12 cellular contexts compared by ENCODE assay signal in genomic region chrX:154343620-154344019, GRCh38. TPM values are rescaled to one million over a fixed set of nuclear protein-coding genes. Genes with fewer than 3 reads are reported as not detected.
A peak's percentile ranks its signal among the peaks of the same experiment; 100 is the strongest.
DNase-seq lines count a peak whose midpoint lies in the region; ATAC-seq and TF ChIP-seq lines count a peak whose summit lies in the region.
"Not testable (repeated sequence)": the region's sequence is repeated elsewhere in the genome, so short reads cannot be mapped to it uniquely, and the experiment has no call there.
"Had no signal": no experiment of that assay in that cellular context is flagged by ENCODE, and none has a peak within 500 bp of the region (broad histone marks: within the 10 kb centered on the region; RNA-seq: fewer than 3 reads in every experiment).

No MANE protein-coding gene starts in this region.

- intact Hi-C loops in CD4-positive, alpha-beta T cell (cut with DNase I, micrococcal nuclease); lower lobe of right lung (cut with DNase I): not testable (repeated sequence)

- not testable (repeated sequence) for DNase-seq in CD4-positive, alpha-beta T cell; activated CD8-positive, alpha-beta T cell treated with anti-CD3 and anti-CD28 coated beads, Interleukin-2, amount 10 ng/mL, durations not matched to agents 7 days and 5 days; foreskin keratinocyte; lower lobe of right lung; stimulated activated naive CD8-positive, alpha-beta T cell treated with anti-CD3 and anti-CD28 coated beads, Interleukin-15, Interleukin-2, amounts not matched to agents 100 U/mL and 50 U/mL, for 24 hours

- not testable (repeated sequence) for H3K4me1 ChIP-seq in foreskin keratinocyte, lower lobe of right lung

- H3K36me3 Mint-ChIP-seq in CD4-positive, alpha-beta T cell (ENCODE audit: low read depth), result peaks cover 12% of the 10 kb centered on the region
- H3K36me3 Mint-ChIP-seq in activated CD8-positive, alpha-beta T cell treated with anti-CD3 and anti-CD28 coated beads, Interleukin-2, amount 10 ng/mL, durations not matched to agents 7 days and 5 days (ENCODE audit: low read depth), result not testable (repeated sequence)

- ATAC-seq in CD4-positive, alpha-beta T cell (ENCODE audit: poor library complexity), result peak; percentile 21
- peak; percentile 34 for ATAC-seq in GM19351 (IDR thresholded peaks at IDR 0.05; ENCODE audit: unreplicated experiment)
- peak; percentile 31 for ATAC-seq in HG02610 (IDR thresholded peaks at IDR 0.05; ENCODE audit: unreplicated experiment)
- ATAC-seq in HG03432 (IDR thresholded peaks at IDR 0.05; ENCODE audit: unreplicated experiment), result peak; percentile 25
- peak; percentile 24 for ATAC-seq in activated CD8-positive, alpha-beta T cell treated with anti-CD3 and anti-CD28 coated beads, Interleukin-2, amount 10 ng/mL, durations not matched to agents 7 days and 5 days
- peak; percentile 48 for ATAC-seq in foreskin keratinocyte
- peak; percentile 51 to 66 for ATAC-seq in lower lobe of right lung
- peak; percentile 41 for ATAC-seq in stimulated activated naive CD8-positive, alpha-beta T cell treated with anti-CD3 and anti-CD28 coated beads, Interleukin-15, Interleukin-2, amounts not matched to agents 100 U/mL and 50 U/mL, for 24 hours

- H3K4me1 Mint-ChIP-seq in CD4-positive, alpha-beta T cell (ENCODE audit: low read depth), result peaks cover 13% of the 10 kb centered on the region
- peaks cover 13% of the 10 kb centered on the region for H3K4me1 Mint-ChIP-seq in activated CD8-positive, alpha-beta T cell treated with anti-CD3 and anti-CD28 coated beads, Interleukin-2, amount 10 ng/mL, durations not matched to agents 7 days and 5 days (ENCODE audit: low read depth)

- H3K9me3 ChIP-seq in CD4-positive, alpha-beta T cell (ENCODE audit: control insufficient read depth, low read length); lower lobe of right lung: not testable (repeated sequence)

- not testable (repeated sequence) for H3K4me3 ChIP-seq in lower lobe of right lung

- H3K27ac Mint-ChIP-seq in CD4-positive, alpha-beta T cell; activated CD8-positive, alpha-beta T cell treated with anti-CD3 and anti-CD28 coated beads, Interleukin-2, amount 10 ng/mL, durations not matched to agents 7 days and 5 days: not testable (repeated sequence)

- POLR2A ChIA-PET in CD4-positive, alpha-beta T cell (lab: Charles Lee); activated CD8-positive, alpha-beta T cell treated with anti-CD3 and anti-CD28 coated beads, Interleukin-2, amount 10 ng/mL, durations not matched to agents 7 days and 5 days (lab: Charles Lee): not testable (repeated sequence)

- not testable (repeated sequence) for TF ChIP-seq CTCF in CD4-positive, alpha-beta T cell (IDR thresholded peaks at IDR 0.05); foreskin keratinocyte (conservative IDR thresholded peaks at IDR 0.05); lower lobe of right lung (IDR thresholded peaks at IDR 0.05)

- not testable (repeated sequence) for H3K27me3 Mint-ChIP-seq in CD4-positive, alpha-beta T cell; activated CD8-positive, alpha-beta T cell treated with anti-CD3 and anti-CD28 coated beads, Interleukin-2, amount 10 ng/mL, durations not matched to agents 7 days and 5 days (ENCODE audit: low read depth)

- H3K9me3 Mint-ChIP-seq in CD4-positive, alpha-beta T cell; activated CD8-positive, alpha-beta T cell treated with anti-CD3 and anti-CD28 coated beads, Interleukin-2, amount 10 ng/mL, durations not matched to agents 7 days and 5 days (ENCODE audit: insufficient read depth): not testable (repeated sequence)

- CTCF ChIA-PET in CD4-positive, alpha-beta T cell (lab: Charles Lee); activated CD8-positive, alpha-beta T cell treated with anti-CD3 and anti-CD28 coated beads, Interleukin-2, amount 10 ng/mL, durations not matched to agents 7 days and 5 days (lab: Charles Lee): not testable (repeated sequence)

- H3K27me3 ChIP-seq in CD4-positive, alpha-beta T cell (ENCODE audit: control insufficient read depth, insufficient read depth, low read length); foreskin keratinocyte; lower lobe of right lung (ENCODE audit: low read depth): not testable (repeated sequence)

- H3K27ac ChIP-seq in CD4-positive, alpha-beta T cell (ENCODE audit: low read depth, low read length); foreskin keratinocyte; lower lobe of right lung: not testable (repeated sequence)

- H3K4me3 Mint-ChIP-seq in CD4-positive, alpha-beta T cell; activated CD8-positive, alpha-beta T cell treated with anti-CD3 and anti-CD28 coated beads, Interleukin-2, amount 10 ng/mL, durations not matched to agents 7 days and 5 days: not testable (repeated sequence)

- not testable (repeated sequence) for H3K36me3 ChIP-seq in lower lobe of right lung

RNA-seq across cellular contexts. Expression of gene FLNA, which starts 30.8 kb away (rescaled TPM):
- total RNA-seq in CD4-positive, alpha-beta T cell, result 1,000 to 10,000 TPM; 1,012 to 1,022 TPM
- total RNA-seq in activated CD8-positive, alpha-beta T cell treated with anti-CD3 and anti-CD28 coated beads, Interleukin-2, amount 10 ng/mL, durations not matched to agents 7 days and 5 days, result 1,000 to 10,000 TPM; 1,371 to 1,454 TPM
- total RNA-seq in foreskin keratinocyte (1,667 and 1,680 TPM in 2 replicates), lower lobe of right lung (1,080 TPM)
- polyA plus RNA-seq in foreskin keratinocyte, result 1,552 and 1,648 TPM in 2 replicates

RNA-seq across cellular contexts. Expression of gene EMD, which starts 35.5 kb away (rescaled TPM):
- 100 to 1,000 TPM; 164 to 178 TPM for total RNA-seq in CD4-positive, alpha-beta T cell
- 10 to 100 TPM; 65.9 to 66.0 TPM for total RNA-seq in activated CD8-positive, alpha-beta T cell treated with anti-CD3 and anti-CD28 coated beads, Interleukin-2, amount 10 ng/mL, durations not matched to agents 7 days and 5 days
- total RNA-seq in foreskin keratinocyte (45.8 and 48.5 TPM in 2 replicates), lower lobe of right lung (50.9 TPM)
- 121 and 128 TPM in 2 replicates for polyA plus RNA-seq in foreskin keratinocyte

RNA-seq across cellular contexts. Expression of gene TKTL1, which starts 48.0 kb away (rescaled TPM):
- 1 to 10 TPM; 1.7 to 2.3 TPM for total RNA-seq in CD4-positive, alpha-beta T cell
- total RNA-seq in activated CD8-positive, alpha-beta T cell treated with anti-CD3 and anti-CD28 coated beads, Interleukin-2, amount 10 ng/mL, durations not matched to agents 7 days and 5 days, result 1 to 10 TPM; 1.3 to 1.5 TPM
- total RNA-seq in foreskin keratinocyte (not detected in 2 replicates), lower lobe of right lung (not detected)
- polyA plus RNA-seq in foreskin keratinocyte, result not detected in 2 replicates
- total RNA-seq: esophagus squamous epithelium, HFFc6, progenitor cell of endocrine pancreas, smooth muscle cell had no signal
- polyA plus RNA-seq: smooth muscle cell had no signal

RNA-seq across cellular contexts. Expression of gene TEX28, which starts 48.7 kb away (rescaled TPM):
- total RNA-seq in CD4-positive, alpha-beta T cell, result not detected
- total RNA-seq in activated CD8-positive, alpha-beta T cell treated with anti-CD3 and anti-CD28 coated beads, Interleukin-2, amount 10 ng/mL, durations not matched to agents 7 days and 5 days, result not detected
- total RNA-seq in foreskin keratinocyte, result not detected in 2 replicates
- not detected in 2 replicates for polyA plus RNA-seq in foreskin keratinocyte
- total RNA-seq in lower lobe of right lung, result not detected
- total RNA-seq: esophagus squamous epithelium, HFFc6, progenitor cell of endocrine pancreas, smooth muscle cell had no signal
- polyA plus RNA-seq: smooth muscle cell had no signal

RNA-seq across cellular contexts. Expression of gene RPL10, which starts 54.6 kb away (rescaled TPM):
- total RNA-seq in CD4-positive, alpha-beta T cell, result 1,000 to 10,000 TPM; 5,036 to 5,204 TPM
- total RNA-seq in activated CD8-positive, alpha-beta T cell treated with anti-CD3 and anti-CD28 coated beads, Interleukin-2, amount 10 ng/mL, durations not matched to agents 7 days and 5 days, result 1,000 to 10,000 TPM; 2,758 to 2,862 TPM
- 2,470 and 2,821 TPM in 2 replicates for total RNA-seq in foreskin keratinocyte
- 4,650 and 4,901 TPM in 2 replicates for polyA plus RNA-seq in foreskin keratinocyte
- total RNA-seq in lower lobe of right lung, result 2,678 TPM
